Comparison of ENCODE assay signal across 7 cellular contexts in the genomic region with DNA sequence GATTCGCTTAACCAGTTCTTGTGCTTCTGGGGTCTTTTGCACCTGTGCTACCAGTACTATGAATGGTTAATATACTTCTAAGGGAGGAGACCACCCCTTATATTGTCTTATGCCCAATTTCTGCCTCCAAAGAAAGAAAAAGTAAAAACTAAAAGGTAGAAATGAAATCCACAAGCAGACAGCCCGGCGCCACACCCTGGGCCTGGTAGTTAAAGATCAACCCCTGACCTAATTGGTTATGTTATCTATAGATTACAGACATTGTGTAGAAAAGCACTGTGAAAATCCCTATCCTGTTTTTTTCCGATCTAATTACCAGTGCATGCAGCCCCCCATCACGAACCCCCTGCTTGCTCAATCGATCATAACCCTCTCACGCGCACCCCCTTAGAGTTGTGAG.
DNase-seq lines count a peak whose midpoint lies in the region; ATAC-seq, FAIRE-seq and TF ChIP-seq lines count a peak whose summit lies in the region.
"Not testable (repeated sequence)": the region's sequence is repeated elsewhere in the genome, so short reads cannot be mapped to it uniquely, and the experiment has no call there.

No MANE protein-coding gene starts in this region.

- not testable (repeated sequence) for H3K27me3 ChIP-seq in Caco-2 (replicated peaks; ENCODE audit: control insufficient read depth, insufficient read depth, low read length); K562 (ENCODE audit: control insufficient read depth in 2 of 2, insufficient read depth in 2 of 2, low read length in 2 of 2); colonic mucosa; mucosa of rectum (ENCODE audit: control insufficient read depth in 2 of 2, insufficient read depth in 2 of 2, low read length in 2 of 2); transverse colon

- intact Hi-C loops in Caco-2 (cut with micrococcal nuclease; ENCODE audit: unreplicated experiment); K562 (cut with micrococcal nuclease); colonic mucosa (cut with DNase I); left colon (cut with DNase I, micrococcal nuclease); transverse colon (cut with DNase I; ENCODE audit: low total_unique reads): not testable (repeated sequence)

- H3K36me3 ChIP-seq in Caco-2 (ENCODE audit: control insufficient read depth, insufficient read depth, low read length); K562 (ENCODE audit: control insufficient read depth, insufficient read depth, low read length); colonic mucosa; mucosa of rectum (ENCODE audit: control insufficient read depth in 2 of 2, insufficient read depth in 2 of 2, low read length in 2 of 2); transverse colon: not testable (repeated sequence)

- not testable (repeated sequence) for H3K9ac ChIP-seq in K562 (ENCODE audit: insufficient read depth in 1 of 2, low read depth in 2 of 2, low read length in 2 of 2); colonic mucosa (ENCODE audit: low read depth in 2 of 2, low read length in 2 of 2); mucosa of rectum (ENCODE audit: low read depth in 1 of 2, low read length in 2 of 2)

- peak overlapping the region; percentile 52 for H3K4me3 Mint-ChIP-seq in Caco-2 (ENCODE audit: unreplicated experiment)
- not testable (repeated sequence) for H3K4me3 Mint-ChIP-seq in progenitor cell of endocrine pancreas (ENCODE audit: low read depth)

- H3K4me2 ChIP-seq in K562 (ENCODE audit: insufficient read depth, low read length): not testable (repeated sequence)

- BruUV-seq in Caco-2 (replicated peaks; lab: Mats Ljungman, UMichigan); K562 (replicated peaks; lab: Mats Ljungman, UMichigan): not testable (repeated sequence)

- H3K4me1 Mint-ChIP-seq in Caco-2 (ENCODE audit: low read depth, unreplicated experiment) (peaks cover 41% of the 10 kb centered on the region), progenitor cell of endocrine pancreas (ENCODE audit: low read depth) (peaks cover 20% of the 10 kb centered on the region)

- not testable (repeated sequence) for TF ChIP-seq POLR2A in K562 (conservative IDR thresholded peaks at IDR 0.05); transverse colon (IDR thresholded peaks at IDR 0.05)

- FAIRE-seq in K562 (lab: Jason Lieb, UNC): not testable (repeated sequence)

- CTCF ChIA-PET in Caco-2 (lab: Charles Lee); K562 (lab: Yijun Ruan, JAX; ENCODE audit: low intra/inter-chr PET ratio): not testable (repeated sequence)

- in situ Hi-C loops in K562 (cut with MboI); transverse colon (cut with MboI; ENCODE audit: low pct_ligation_motif_present in 1 of 4, low pct_unique_long_range_greater_than_20kb in 1 of 4, low sequenced_read_pairs in 3 of 4): not testable (repeated sequence)

- not testable (repeated sequence) for H3K4me3 ChIP-seq in Caco-2 (ENCODE audit: low read depth, low read length); K562; colonic mucosa; mucosa of rectum (ENCODE audit: low read length in 2 of 2)
- H3K4me3 ChIP-seq in transverse colon: peak overlapping the region in 1 of 4 donors; percentile 18

- not testable (repeated sequence) for H3K9me1 ChIP-seq in K562 (ENCODE audit: control insufficient read depth, insufficient read depth, low read length)

- H3K4me1 ChIP-seq in Caco-2: peaks cover 50% of the 10 kb centered on the region
- H3K4me1 ChIP-seq in K562 (replicated peaks in 1 of 2; ENCODE audit: control insufficient read depth in 2 of 2, insufficient read depth in 2 of 2, low read length in 2 of 2); colonic mucosa: not testable (repeated sequence)
- H3K4me1 ChIP-seq in mucosa of rectum (ENCODE audit: control insufficient read depth in 2 of 2, insufficient read depth in 2 of 2, low read length in 2 of 2): peaks cover 8 to 12% of the 10 kb centered on the region in 2 donors
- peaks cover 0 to 40% (median 7%) of the 10 kb centered on the region in 4 donors for H3K4me1 ChIP-seq in transverse colon

- H3K9me3 ChIP-seq in Caco-2: peaks cover 20% of the 10 kb centered on the region; the same call in 1 of the 2 replicates
- not testable (repeated sequence) for H3K9me3 ChIP-seq in K562 (replicated peaks; ENCODE audit: control insufficient read depth, insufficient read depth, low read depth, low read length); colonic mucosa; mucosa of rectum (ENCODE audit: control insufficient read depth in 2 of 2, low read length in 2 of 2); transverse colon

- H3K27ac Mint-ChIP-seq in Caco-2 (ENCODE audit: unreplicated experiment): peak overlapping the region; percentile 82
- H3K27ac Mint-ChIP-seq in progenitor cell of endocrine pancreas: peak overlapping the region; percentile 88

- not testable (repeated sequence) for H2AFZ ChIP-seq in K562 (ENCODE audit: low read depth, low read length)

- H4K20me1 ChIP-seq in K562 (replicated peaks; ENCODE audit: control insufficient read depth, insufficient read depth, low read length): not testable (repeated sequence)

- POLR2A ChIA-PET in Caco-2 (lab: Charles Lee): not testable (repeated sequence)
- POLR2A ChIA-PET in K562 (lab: Yijun Ruan, JAX): interaction anchor here (0.8 kb wide), 1 partner anchor 22 kb away, joined by 3 read pairs; no protein-coding TSS in a partner anchor

- not testable (repeated sequence) for TF ChIP-seq RAD21 in K562 (CRISPR knock-in tag; conservative IDR thresholded peaks at IDR 0.05 in 1 of 2, IDR thresholded peaks at IDR 0.05 in 1 of 2)

- 0% methylated on average over 6 of the region's 8 CpGs for WGBS in K562 (ENCODE audit: insufficient coverage, low coverage, missing lambda C conversion rate)
- WGBS in transverse colon (ENCODE audit: low coverage in 1 of 2), 2 donors: 28 to 45% methylated on average over 3 to 8 of the region's 8 CpGs

- not testable (repeated sequence) for DNase-seq in Caco-2; K562 (ENCODE audit: extremely low read depth in 1 of 4, low spot score in 3 of 4); progenitor cell of endocrine pancreas (ENCODE audit: low spot score, unreplicated experiment)
- DNase-seq in colonic mucosa: peak; percentile 55
- DNase-seq in left colon: peak in 1 of 2 donors; percentile 38
- peak; percentile 20 for DNase-seq in transverse colon

- not testable (repeated sequence) for H3K27me3 Mint-ChIP-seq in Caco-2 (ENCODE audit: insufficient read depth, unreplicated experiment); progenitor cell of endocrine pancreas

- H3K9me3 Mint-ChIP-seq in Caco-2 (ENCODE audit: unreplicated experiment) (peaks cover 29% of the 10 kb centered on the region), progenitor cell of endocrine pancreas (ENCODE audit: low read depth) (peaks cover 18% of the 10 kb centered on the region)

- not testable (repeated sequence) for TF ChIP-seq CTCF in Caco-2 (IDR thresholded peaks at IDR 0.05; ENCODE audit: insufficient read depth in 1 of 2, low read depth in 1 of 2, low read length in 1 of 2, severe bottlenecking in 1 of 2, unreplicated experiment in 1 of 2); K562 (IDR thresholded peaks at IDR 0.05 in 2 of 3, conservative IDR thresholded peaks at IDR 0.05 in 1 of 3; ENCODE audit: insufficient read depth in 2 of 3, low read depth in 1 of 3, low read length in 3 of 3); colonic mucosa (IDR thresholded peaks at IDR 0.05); progenitor cell of endocrine pancreas (IDR thresholded peaks at IDR 0.05; ENCODE audit: unreplicated experiment); transverse colon (IDR thresholded peaks at IDR 0.05)

- TF ChIP-seq EP300 in K562 (IDR thresholded peaks at IDR 0.05; ENCODE audit: low read length); transverse colon (IDR thresholded peaks at IDR 0.05; ENCODE audit: low read depth): not testable (repeated sequence)

- ATAC-seq in K562: not testable (repeated sequence)
- ATAC-seq in left colon: peak; percentile 52

- H3K36me3 Mint-ChIP-seq in Caco-2 (ENCODE audit: insufficient read depth, unreplicated experiment); progenitor cell of endocrine pancreas (ENCODE audit: insufficient read depth): not testable (repeated sequence)

- H3K79me2 ChIP-seq in K562 (ENCODE audit: control insufficient read depth, insufficient read depth, low read length): not testable (repeated sequence)

- H3K27ac ChIP-seq in K562 (ENCODE audit: extremely low read depth, low read depth, low read length): not testable (repeated sequence)
- H3K27ac ChIP-seq in colonic mucosa (peak overlapping the region; percentile 39), mucosa of rectum (ENCODE audit: low read depth in 2 of 2, low read length in 2 of 2) (peak overlapping the region; percentile 56 to 61), transverse colon (peak overlapping the region; percentile 52 to 77 (median 69))

TF ChIP-seq in K562, 482 proteins besides CTCF, POLR2A, EP300 and RAD21:
- 0 out of 2 replicates have a peak, but pooled peaks have one; percentile 13 for TF ChIP-seq TAL1 (IDR thresholded peaks at IDR 0.05)
